ENCODE assay signal across 15 cellular contexts in the genomic region with DNA sequence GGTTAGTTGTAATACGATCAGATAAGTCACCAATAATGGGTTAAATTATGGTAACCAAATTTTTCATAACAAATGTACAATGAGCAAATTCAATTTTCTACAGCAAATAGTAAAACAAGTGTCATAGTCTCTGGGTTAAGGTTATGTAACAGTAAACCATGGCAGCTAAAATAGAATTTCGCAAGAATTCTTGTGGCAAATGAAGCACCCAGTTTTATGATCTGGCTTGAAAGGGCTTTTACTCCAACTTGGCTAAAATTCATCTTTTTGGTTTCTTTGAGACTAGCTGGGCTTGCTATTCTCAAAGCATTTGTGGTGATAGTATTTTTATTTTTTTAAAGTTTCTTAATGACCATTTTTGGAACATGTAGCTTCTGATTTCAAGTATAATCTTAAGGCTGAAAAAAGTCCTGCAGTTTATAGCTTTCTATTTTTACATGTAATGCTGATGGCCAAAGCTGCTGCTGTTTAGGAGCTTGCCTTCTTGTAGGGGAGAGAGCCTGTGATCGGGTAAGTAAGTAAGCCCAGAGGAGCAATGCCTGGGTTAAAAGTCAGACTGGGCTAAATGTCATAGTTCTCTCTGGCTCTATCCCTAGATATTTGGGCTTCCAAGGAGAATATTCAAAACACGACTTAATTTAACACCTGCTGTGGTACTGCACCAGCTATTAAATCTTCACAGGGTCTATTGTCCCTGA. TPM values are rescaled to one million over a fixed set of nuclear protein-coding genes. Genes with fewer than 3 reads are reported as not detected.
DNase-seq lines count a peak whose midpoint lies in the region; ATAC-seq and TF ChIP-seq lines count a peak whose summit lies in the region.
"Had no signal": no experiment of that assay in that cellular context is flagged by ENCODE, and none has a peak within 500 bp of the region (broad histone marks: within the 10 kb centered on the region; RNA-seq: fewer than 3 reads in every experiment).

No MANE protein-coding gene starts in this region.

- H3K9me3 ChIP-seq in osteoblast (ENCODE audit: low read depth, low read length): peaks cover 7% of the 10 kb centered on the region
- H3K9me3 ChIP-seq: colonic mucosa, neutrophil had no signal

- H3K36me3 ChIP-seq in osteoblast (ENCODE audit: insufficient read depth, low read length): no peaks in the 10 kb centered on the region
- H3K36me3 ChIP-seq: BLaER1, colonic mucosa, neutrophil, tibial nerve had no signal

- no peaks in the 10 kb centered on the region for H3K79me2 ChIP-seq in osteoblast (ENCODE audit: insufficient read depth, low read length)

- no peaks in the 10 kb centered on the region for H4K20me1 ChIP-seq in osteoblast (ENCODE audit: insufficient read depth, low read length)
- H4K20me1 ChIP-seq: BLaER1 had no signal

- peaks cover 12% of the 10 kb centered on the region for H3K27me3 ChIP-seq in osteoblast (ENCODE audit: insufficient read depth, low read length)
- H3K27me3 ChIP-seq: BLaER1, colonic mucosa, tibial nerve had no signal

- no peak overlapping the region for H3K4me3 ChIP-seq in osteoblast (ENCODE audit: insufficient read depth, low read length)
- H3K4me3 ChIP-seq: BLaER1, colonic mucosa, tibial nerve had no signal

- H2AFZ ChIP-seq in osteoblast (ENCODE audit: low read length): no peak overlapping the region

- DNase-seq in AML-193 (lab: John Stamatoyannopoulos, UW) (peak; percentile 71 to 73), M059J (ENCODE audit: low read depth) (peak; percentile 33), fibroblast of gingiva (ENCODE audit: low read depth) (peak; percentile 22), osteoblast (ENCODE audit: insufficient read length, low spot score, missing footprints) (no peak), activated gamma-delta T cell treated with Interleukin-2 at 50 U/mL for 16 hours (no peak), GDM1 (lab: John Stamatoyannopoulos, UW) (no peak), NAMALWA (ENCODE audit: low spot score) (no peak)
- DNase-seq: activated CD4-positive, CD25-positive, alpha-beta regulatory T cell treated with anti-CD3 and anti-CD28 coated beads, Interleukin-2, amount 50 U/mL, for 72 hours; activated naive CD8-positive, alpha-beta T cell treated with anti-CD3 and anti-CD28 coated beads, Interleukin-2, amount 10 ng/mL, durations not matched to agents 7 days and 5 days; activated T-cell treated with anti-CD3 and anti-CD28 coated beads for 4 hours had no signal

- no peak overlapping the region for H3K27ac ChIP-seq in osteoblast (ENCODE audit: low read depth, low read length)
- H3K27ac ChIP-seq: BLaER1, colonic mucosa, neutrophil had no signal

- no peak for ATAC-seq in GM18870 (IDR thresholded peaks at IDR 0.05; ENCODE audit: unreplicated experiment)

- peak overlapping the region; percentile 32 for H3K4me2 ChIP-seq in osteoblast (ENCODE audit: insufficient read depth, low read length)
- H3K4me2 ChIP-seq: BLaER1 had no signal

- TF ChIP-seq CTCF in osteoblast (IDR thresholded peaks at IDR 0.05; ENCODE audit: extremely low read depth, low read depth, low read length): no peak

- H3K4me1 ChIP-seq in osteoblast (ENCODE audit: insufficient read depth, low read length): peaks cover 15% of the 10 kb centered on the region
- H3K4me1 ChIP-seq: colonic mucosa had no signal

RNA-seq across cellular contexts. Expression of a gene that starts 55.5 kb away (rescaled TPM):
- total RNA-seq in M059J (2014; rRNA removed; shearing (Covaris generic)): 69.0 and 98.5 TPM in 2 replicates
- total RNA-seq in osteoblast: 36.9 and 39.5 TPM in 2 replicates

Comparison
In these comparisons a context has a peak if more than half of its experiments do, and no peak if none do; other contexts are left out.
1. DNase-seq: peak in AML-193 (2 of 2), M059J (single experiment) and fibroblast of gingiva (single experiment); none in osteoblast (single experiment), activated gamma-delta T cell treated with Interleukin-2 at 50 U/mL for 16 hours (single experiment), GDM1 (single experiment) and NAMALWA (single experiment).